Comparison of ENCODE assay signal across 14 cellular contexts in genomic region chr1:166083887-166084286, GRCh38.
DNase-seq lines count a peak whose midpoint lies in the region; ATAC-seq and TF ChIP-seq lines count a peak whose summit lies in the region.
"Had no signal": no experiment of that assay in that cellular context is flagged by ENCODE, and none has a peak within 500 bp of the region (broad histone marks: within the 10 kb centered on the region; RNA-seq: fewer than 3 reads in every experiment).

No MANE protein-coding gene starts in this region.

- H3K27ac ChIP-seq in WERI-Rb-1, result no peak overlapping the region
- no peak overlapping the region for H3K27ac ChIP-seq in mesendoderm (ENCODE audit: low read depth, low read length)
- H3K27ac ChIP-seq: left ventricle myocardium inferior, parathyroid adenoma, thoracic aorta had no signal

- H3K4me3 ChIP-seq in GM06990 (replicated peaks; ENCODE audit: low read depth, low read length) (no peak overlapping the region), WERI-Rb-1 (ENCODE audit: low read depth, low read length) (no peak overlapping the region), mesendoderm (ENCODE audit: low read length) (no peak overlapping the region)
- H3K4me3 ChIP-seq: left ventricle myocardium inferior, thoracic aorta had no signal

- H2BK5ac ChIP-seq in mesendoderm (ENCODE audit: low read length), result no peak overlapping the region

- ATAC-seq in GM18907 (IDR thresholded peaks at IDR 0.05; ENCODE audit: unreplicated experiment), result peak; percentile 71
- ATAC-seq in HG02642 (IDR thresholded peaks at IDR 0.05; ENCODE audit: poor library complexity, unreplicated experiment), result peak; percentile 61
- peak; percentile 81 for ATAC-seq in HG03469 (IDR thresholded peaks at IDR 0.05; ENCODE audit: unreplicated experiment)

- no peak overlapping the region for H2BK15ac ChIP-seq in mesendoderm (replicated peaks; ENCODE audit: low read depth)

- H2AK5ac ChIP-seq in mesendoderm (ENCODE audit: low read length), result no peak overlapping the region

- no peaks in the 10 kb centered on the region for H3K9me3 ChIP-seq in WERI-Rb-1 (ENCODE audit: severe bottlenecking)
- H3K9me3 ChIP-seq: left ventricle myocardium inferior, thoracic aorta had no signal

- no peak overlapping the region for H3K9ac ChIP-seq in mesendoderm (ENCODE audit: low read length)
- H3K9ac ChIP-seq: parathyroid adenoma had no signal

- no CpG with 5 or more reads among the region's 2 CpGs for WGBS in mesendoderm (ENCODE audit: extremely low coverage, insufficient coverage, low lambda C conversion rate)

- no peaks in the 10 kb centered on the region for H3K4me1 ChIP-seq in mesendoderm (ENCODE audit: control insufficient read depth, low read depth, low read length)

- peak; percentile 26 for DNase-seq in GM06990 (ENCODE audit: extremely low read depth, insufficient read length)
- DNase-seq in WERI-Rb-1, result no peak
- DNase-seq in mesendoderm, result no peak
- no peak for DNase-seq in NCI-H2029 treated with DMSO at 0.1 percent for 48 hours (lab: John Stamatoyannopoulos, UW)
- no peak for DNase-seq in NCI-H1694 (lab: John Stamatoyannopoulos, UW)
- DNase-seq: C1 segment of cervical spinal cord; left ventricle myocardium inferior; NCI-H1092; stimulated activated CD4-positive, alpha-beta T cell treated with anti-CD3 and anti-CD28 coated beads, Interleukin-4, amount 100 ng/mL, for 24 hours had no signal

- no peak overlapping the region for H3K4ac ChIP-seq in mesendoderm (ENCODE audit: low read depth, low read length)

- H3K4me2 ChIP-seq in mesendoderm (ENCODE audit: low read length), result no peak overlapping the region

- TF ChIP-seq CTCF in GM06990 (IDR thresholded peaks at IDR 0.05; ENCODE audit: insufficient read depth, low read length, poor library complexity, severe bottlenecking) (no peak), WERI-Rb-1 (IDR thresholded peaks at IDR 0.05; ENCODE audit: low read depth, low read length) (no peak)

- H4K8ac ChIP-seq in mesendoderm (ENCODE audit: low read depth, low read length), result no peak overlapping the region

- H3K79me1 ChIP-seq in mesendoderm (ENCODE audit: low read length), result no peaks in the 10 kb centered on the region

- H3K56ac ChIP-seq in mesendoderm (ENCODE audit: low read length), result no peak overlapping the region

- H3K36me3 ChIP-seq in GM06990 (ENCODE audit: control insufficient read depth, insufficient read depth, low read length), result no peaks in the 10 kb centered on the region
- no peaks in the 10 kb centered on the region for H3K36me3 ChIP-seq in WERI-Rb-1
- H3K36me3 ChIP-seq in mesendoderm (ENCODE audit: control insufficient read depth, insufficient read depth, low read length), result no peaks in the 10 kb centered on the region
- H3K36me3 ChIP-seq: left ventricle myocardium inferior, thoracic aorta had no signal

- H3K27me3 ChIP-seq in GM06990 (replicated peaks; ENCODE audit: control insufficient read depth, insufficient read depth, low read length), result no peaks in the 10 kb centered on the region
- H3K27me3 ChIP-seq in WERI-Rb-1 (ENCODE audit: insufficient read depth, low read depth, severe bottlenecking), result no peaks in the 10 kb centered on the region
- H3K27me3 ChIP-seq in mesendoderm (ENCODE audit: insufficient read depth, low read length, poor library complexity), result no peaks in the 10 kb centered on the region

- no peak overlapping the region for H3K18ac ChIP-seq in mesendoderm (ENCODE audit: low read length)

- H4K5ac ChIP-seq in mesendoderm (ENCODE audit: low read length), result no peak overlapping the region

- H3K79me2 ChIP-seq in mesendoderm (ENCODE audit: control insufficient read depth, insufficient read depth, low read length), result no peaks in the 10 kb centered on the region
- H3K79me2 ChIP-seq: parathyroid adenoma had no signal

- no peak overlapping the region for H3K23ac ChIP-seq in mesendoderm (ENCODE audit: low read length)

- no peak overlapping the region for H2BK120ac ChIP-seq in mesendoderm (ENCODE audit: low read depth, low read length)
